Comparison of ENCODE assay signal across 1 cellular context in the genomic region with DNA sequence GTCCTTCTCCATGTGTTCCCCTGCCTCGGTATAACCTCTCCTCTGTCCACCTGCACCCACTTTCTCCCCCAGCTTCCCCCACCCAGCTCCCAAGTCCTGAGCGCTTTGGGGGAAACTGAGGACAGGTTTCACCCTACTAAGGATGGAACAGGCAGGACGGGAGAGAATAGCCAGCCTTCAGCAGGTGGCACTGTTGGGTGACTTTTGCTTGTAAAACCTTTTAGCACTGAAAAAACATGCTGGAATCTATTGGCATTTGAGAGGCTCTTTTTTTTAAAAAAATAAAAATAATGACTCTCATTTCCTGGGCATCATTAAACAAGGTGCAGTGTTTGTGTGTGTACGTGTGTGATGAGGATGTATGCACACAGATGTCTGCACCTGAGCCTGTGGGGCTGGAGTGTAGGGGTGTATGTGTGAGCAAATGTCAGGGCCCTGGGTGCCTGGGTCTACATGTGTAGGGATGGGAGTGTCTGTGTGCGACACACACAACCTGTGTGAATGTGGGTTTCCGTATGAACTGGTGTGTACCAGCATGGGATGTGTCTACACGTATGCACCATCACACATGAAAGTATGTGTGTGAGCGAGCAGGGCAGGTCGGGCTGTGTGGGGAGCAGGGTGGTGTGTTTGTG.
TF ChIP-seq lines count a peak whose summit lies in the region.

No MANE protein-coding gene starts in this region.

TF ChIP-seq in GM23338, 12 proteins besides CTCF, POLR2A, EP300 and RAD21 (continued from another document):
- TF ChIP-seq, protein P1, sequence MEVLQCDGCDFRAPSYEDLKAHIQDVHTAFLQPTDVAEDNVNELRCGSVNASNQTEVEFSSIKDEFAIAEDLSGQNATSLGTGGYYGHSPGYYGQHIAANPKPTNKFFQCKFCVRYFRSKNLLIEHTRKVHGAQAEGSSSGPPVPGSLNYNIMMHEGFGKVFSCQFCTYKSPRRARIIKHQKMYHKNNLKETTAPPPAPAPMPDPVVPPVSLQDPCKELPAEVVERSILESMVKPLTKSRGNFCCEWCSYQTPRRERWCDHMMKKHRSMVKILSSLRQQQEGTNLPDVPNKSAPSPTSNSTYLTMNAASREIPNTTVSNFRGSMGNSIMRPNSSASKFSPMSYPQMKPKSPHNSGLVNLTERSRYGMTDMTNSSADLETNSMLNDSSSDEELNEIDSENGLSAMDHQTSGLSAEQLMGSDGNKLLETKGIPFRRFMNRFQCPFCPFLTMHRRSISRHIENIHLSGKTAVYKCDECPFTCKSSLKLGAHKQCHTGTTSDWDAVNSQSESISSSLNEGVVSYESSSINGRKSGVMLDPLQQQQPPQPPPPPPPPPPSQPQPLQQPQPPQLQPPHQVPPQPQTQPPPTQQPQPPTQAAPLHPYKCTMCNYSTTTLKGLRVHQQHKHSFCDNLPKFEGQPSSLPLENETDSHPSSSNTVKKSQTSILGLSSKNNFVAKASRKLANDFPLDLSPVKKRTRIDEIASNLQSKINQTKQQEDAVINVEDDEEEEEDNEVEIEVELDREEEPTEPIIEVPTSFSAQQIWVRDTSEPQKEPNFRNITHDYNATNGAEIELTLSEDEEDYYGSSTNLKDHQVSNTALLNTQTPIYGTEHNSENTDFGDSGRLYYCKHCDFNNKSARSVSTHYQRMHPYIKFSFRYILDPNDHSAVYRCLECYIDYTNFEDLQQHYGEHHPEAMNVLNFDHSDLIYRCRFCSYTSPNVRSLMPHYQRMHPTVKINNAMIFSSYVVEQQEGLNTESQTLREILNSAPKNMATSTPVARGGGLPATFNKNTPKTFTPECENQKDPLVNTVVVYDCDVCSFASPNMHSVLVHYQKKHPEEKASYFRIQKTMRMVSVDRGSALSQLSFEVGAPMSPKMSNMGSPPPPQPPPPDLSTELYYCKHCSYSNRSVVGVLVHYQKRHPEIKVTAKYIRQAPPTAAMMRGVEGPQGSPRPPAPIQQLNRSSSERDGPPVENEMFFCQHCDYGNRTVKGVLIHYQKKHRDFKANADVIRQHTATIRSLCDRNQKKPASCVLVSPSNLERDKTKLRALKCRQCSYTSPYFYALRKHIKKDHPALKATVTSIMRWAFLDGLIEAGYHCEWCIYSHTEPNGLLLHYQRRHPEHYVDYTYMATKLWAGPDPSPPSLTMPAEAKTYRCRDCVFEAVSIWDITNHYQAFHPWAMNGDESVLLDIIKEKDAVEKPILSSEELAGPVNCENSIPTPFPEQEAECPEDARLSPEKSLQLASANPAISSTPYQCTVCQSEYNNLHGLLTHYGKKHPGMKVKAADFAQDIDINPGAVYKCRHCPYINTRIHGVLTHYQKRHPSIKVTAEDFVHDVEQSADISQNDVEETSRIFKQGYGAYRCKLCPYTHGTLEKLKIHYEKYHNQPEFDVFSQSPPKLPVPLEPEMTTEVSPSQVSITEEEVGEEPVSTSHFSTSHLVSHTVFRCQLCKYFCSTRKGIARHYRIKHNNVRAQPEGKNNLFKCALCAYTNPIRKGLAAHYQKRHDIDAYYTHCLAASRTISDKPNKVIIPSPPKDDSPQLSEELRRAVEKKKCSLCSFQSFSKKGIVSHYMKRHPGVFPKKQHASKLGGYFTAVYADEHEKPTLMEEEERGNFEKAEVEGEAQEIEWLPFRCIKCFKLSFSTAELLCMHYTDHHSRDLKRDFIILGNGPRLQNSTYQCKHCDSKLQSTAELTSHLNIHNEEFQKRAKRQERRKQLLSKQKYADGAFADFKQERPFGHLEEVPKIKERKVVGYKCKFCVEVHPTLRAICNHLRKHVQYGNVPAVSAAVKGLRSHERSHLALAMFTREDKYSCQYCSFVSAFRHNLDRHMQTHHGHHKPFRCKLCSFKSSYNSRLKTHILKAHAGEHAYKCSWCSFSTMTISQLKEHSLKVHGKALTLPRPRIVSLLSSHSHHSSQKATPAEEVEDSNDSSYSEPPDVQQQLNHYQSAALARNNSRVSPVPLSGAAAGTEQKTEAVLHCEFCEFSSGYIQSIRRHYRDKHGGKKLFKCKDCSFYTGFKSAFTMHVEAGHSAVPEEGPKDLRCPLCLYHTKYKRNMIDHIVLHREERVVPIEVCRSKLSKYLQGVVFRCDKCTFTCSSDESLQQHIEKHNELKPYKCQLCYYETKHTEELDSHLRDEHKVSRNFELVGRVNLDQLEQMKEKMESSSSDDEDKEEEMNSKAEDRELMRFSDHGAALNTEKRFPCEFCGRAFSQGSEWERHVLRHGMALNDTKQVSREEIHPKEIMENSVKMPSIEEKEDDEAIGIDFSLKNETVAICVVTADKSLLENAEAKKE (CRISPR knock-in tag; IDR thresholded peaks at IDR 0.05) = no peak
- TF ChIP-seq EZH2phosphoT487 (IDR thresholded peaks at IDR 0.05; ENCODE audit: unreplicated experiment) (no peak), NANOG (IDR thresholded peaks at IDR 0.05; ENCODE audit: borderline replicate concordance) (no peak), JUNB (IDR thresholded peaks at IDR 0.05; ENCODE audit: unreplicated experiment) (no peak), POLR2AphosphoS5 (IDR thresholded peaks at IDR 0.05; ENCODE audit: low read depth) (no peak)
- TF ChIP-seq, protein P2, sequence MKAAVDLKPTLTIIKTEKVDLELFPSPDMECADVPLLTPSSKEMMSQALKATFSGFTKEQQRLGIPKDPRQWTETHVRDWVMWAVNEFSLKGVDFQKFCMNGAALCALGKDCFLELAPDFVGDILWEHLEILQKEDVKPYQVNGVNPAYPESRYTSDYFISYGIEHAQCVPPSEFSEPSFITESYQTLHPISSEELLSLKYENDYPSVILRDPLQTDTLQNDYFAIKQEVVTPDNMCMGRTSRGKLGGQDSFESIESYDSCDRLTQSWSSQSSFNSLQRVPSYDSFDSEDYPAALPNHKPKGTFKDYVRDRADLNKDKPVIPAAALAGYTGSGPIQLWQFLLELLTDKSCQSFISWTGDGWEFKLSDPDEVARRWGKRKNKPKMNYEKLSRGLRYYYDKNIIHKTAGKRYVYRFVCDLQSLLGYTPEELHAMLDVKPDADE (IDR thresholded peaks at IDR 0.05) = no peak
